Comparison of ENCODE assay signal across 10 cellular contexts in the genomic region with DNA sequence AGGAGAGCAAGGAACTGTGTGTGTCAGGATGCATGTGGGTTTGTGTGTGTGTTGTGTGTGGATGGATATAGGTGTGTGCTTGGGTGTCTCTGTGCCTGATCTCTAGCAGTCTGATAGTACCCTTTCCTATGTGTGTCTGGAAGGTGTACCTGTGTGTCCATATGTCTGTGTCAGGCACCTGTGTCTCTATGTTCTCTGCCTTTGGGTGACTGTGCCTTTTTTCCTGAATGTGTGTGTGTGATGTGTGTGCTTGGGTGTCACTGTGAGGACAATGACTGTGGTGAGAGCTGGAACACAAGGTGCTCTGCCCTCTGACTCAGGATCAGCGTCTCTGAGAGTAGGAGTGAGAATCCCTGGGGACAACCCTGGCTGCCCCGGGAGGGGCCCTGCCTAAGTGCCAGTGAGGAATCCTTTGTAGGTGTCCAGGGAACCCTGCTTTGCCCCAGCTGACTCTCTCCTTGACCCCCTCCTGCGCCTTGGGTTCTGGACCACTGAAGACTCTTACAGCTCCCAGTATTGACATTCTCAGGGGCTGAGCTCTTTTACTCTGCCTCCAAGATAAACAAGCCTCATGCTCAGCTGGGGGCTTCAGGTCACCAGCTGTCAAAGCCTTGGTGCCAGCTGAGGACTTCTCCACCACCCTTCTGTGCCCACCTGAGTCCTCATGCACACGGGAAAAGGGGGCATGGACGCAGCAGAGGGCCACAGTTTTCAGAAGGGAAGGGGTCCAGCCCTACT. TPM values are rescaled to one million over a fixed set of nuclear protein-coding genes. Genes with fewer than 3 reads are reported as not detected.
A peak's percentile ranks its signal among the peaks of the same experiment; 100 is the strongest.
DNase-seq lines count a peak whose midpoint lies in the region; ATAC-seq and TF ChIP-seq lines count a peak whose summit lies in the region.
"Had no signal": no experiment of that assay in that cellular context is flagged by ENCODE, and none has a peak within 500 bp of the region (broad histone marks: within the 10 kb centered on the region; RNA-seq: fewer than 3 reads in every experiment).

No MANE protein-coding gene starts in this region.

- H3K4me1 Mint-ChIP-seq in endodermal cell (peaks cover 29% of the 10 kb centered on the region), osteocyte (ENCODE audit: unreplicated experiment) (peaks cover 29% of the 10 kb centered on the region)

- H3K27me3 Mint-ChIP-seq in endodermal cell (ENCODE audit: insufficient read depth) (peaks cover 82% of the 10 kb centered on the region), osteocyte (ENCODE audit: unreplicated experiment) (peaks cover 27% of the 10 kb centered on the region)

- H3K9me3 ChIP-seq in DND-41 (ENCODE audit: insufficient read depth, low read length, severe bottlenecking) (no peaks in the 10 kb centered on the region), endodermal cell (ENCODE audit: control insufficient read depth, low read length) (no peaks in the 10 kb centered on the region)

- peaks cover 30% of the 10 kb centered on the region for H4K20me1 ChIP-seq in DND-41 (ENCODE audit: insufficient read depth, low read length)

- TF ChIP-seq CTCF in DND-41 (IDR thresholded peaks at IDR 0.05; ENCODE audit: borderline replicate concordance, extremely low read depth, low read length, poor library complexity, severe bottlenecking), result no peak
- no peak for TF ChIP-seq CTCF in LNCaP clone FGC (IDR thresholded peaks at IDR 0.05; ENCODE audit: control insufficient read depth, extremely low read depth, insufficient read depth)
- TF ChIP-seq CTCF in endodermal cell (conservative IDR thresholded peaks at IDR 0.05), result no peak
- no peak for TF ChIP-seq CTCF in osteocyte (IDR thresholded peaks at IDR 0.05)

- H3K27ac ChIP-seq in DND-41 (ENCODE audit: low read length), result no peak overlapping the region
- no peak overlapping the region for H3K27ac ChIP-seq in endodermal cell (ENCODE audit: low read depth, low read length)

- peaks cover 65% of the 10 kb centered on the region for H3K27me3 ChIP-seq in DND-41 (ENCODE audit: insufficient read depth, low read length, poor library complexity)
- peaks cover 52% of the 10 kb centered on the region for H3K27me3 ChIP-seq in endodermal cell (ENCODE audit: control insufficient read depth, insufficient read depth, low read length, poor library complexity, severe bottlenecking)

- H3K4me3 Mint-ChIP-seq in endodermal cell (peak overlapping the region; percentile 57), osteocyte (ENCODE audit: unreplicated experiment) (peak overlapping the region; percentile 53)

- no peaks in the 10 kb centered on the region for H3K79me2 ChIP-seq in DND-41 (ENCODE audit: insufficient read depth, low read length)

- no peaks in the 10 kb centered on the region for H3K36me3 ChIP-seq in DND-41 (ENCODE audit: insufficient read depth, low read length)
- H3K36me3 ChIP-seq in endodermal cell (ENCODE audit: control insufficient read depth, insufficient read depth, low read length), result no peaks in the 10 kb centered on the region

- H3K4me3 ChIP-seq in DND-41 (ENCODE audit: low read depth in 1 of 2, low read length in 2 of 2) (peak overlapping the region in 1 of 2 experiments; percentile 48; a peak in 1 of 4 replicates), LNCaP clone FGC (ENCODE audit: low read depth, low read length) (peak overlapping the region; percentile 65), endodermal cell (ENCODE audit: low read length) (peak overlapping the region; percentile 67)

- H3K9ac ChIP-seq in DND-41 (ENCODE audit: low read depth, low read length), result no peak overlapping the region
- H3K9ac ChIP-seq in endodermal cell (ENCODE audit: extremely low read depth, low read length, poor library complexity, severe bottlenecking), result no peak overlapping the region

- no peak overlapping the region for H2AFZ ChIP-seq in DND-41 (ENCODE audit: low read depth, low read length)

- H3K36me3 Mint-ChIP-seq in endodermal cell (ENCODE audit: low read depth) (no peaks in the 10 kb centered on the region), osteocyte (ENCODE audit: unreplicated experiment) (peaks cover 2% of the 10 kb centered on the region)

- H3K9me3 Mint-ChIP-seq in endodermal cell, result no peaks in the 10 kb centered on the region
- no peaks in the 10 kb centered on the region for H3K9me3 Mint-ChIP-seq in osteocyte (ENCODE audit: unreplicated experiment)
- H3K9me3 Mint-ChIP-seq: activated naive CD4-positive, alpha-beta T cell treated with anti-CD3 and anti-CD28 coated beads, Interleukin-2, amount 50 U/mL, for 72 hours; stimulated activated naive CD8-positive, alpha-beta T cell treated with anti-CD3 and anti-CD28 coated beads, Interleukin-15, amount 100 ng/mL, for 72 hours had no signal

- 78 to 100% methylated on average over 2 to 5 of the region's 5 CpGs for WGBS in endodermal cell (ENCODE audit: insufficient coverage in 1 of 2, insufficient read length in 1 of 2), 2 experiments

- peak overlapping the region; percentile 67 for H3K4me2 ChIP-seq in DND-41 (ENCODE audit: insufficient read depth, low read length)

- ATAC-seq in DND-41 (ENCODE audit: insufficient read depth, low read depth), result no peak
- ATAC-seq in GM21390 (IDR thresholded peaks at IDR 0.05; ENCODE audit: unreplicated experiment), result no peak
- ATAC-seq in HG02588 (IDR thresholded peaks at IDR 0.05; ENCODE audit: unreplicated experiment), result no peak

- DNase-seq in DND-41 (no peak), LNCaP clone FGC (ENCODE audit: low read depth) (no peak), endodermal cell (peak; percentile 52), osteocyte (ENCODE audit: extremely low spot score, unreplicated experiment) (no peak), NCI-H2029 treated with DMSO at 0.1 percent for 48 hours (lab: John Stamatoyannopoulos, UW) (no peak)

- H3K27ac Mint-ChIP-seq in endodermal cell (no peak overlapping the region), osteocyte (ENCODE audit: unreplicated experiment) (no peak overlapping the region)
- H3K27ac Mint-ChIP-seq: activated naive CD4-positive, alpha-beta T cell treated with anti-CD3 and anti-CD28 coated beads, Interleukin-2, amount 50 U/mL, for 72 hours; stimulated activated naive CD8-positive, alpha-beta T cell treated with anti-CD3 and anti-CD28 coated beads, Interleukin-15, amount 100 ng/mL, for 72 hours had no signal

- peaks cover 34% of the 10 kb centered on the region for H3K4me1 ChIP-seq in DND-41 (ENCODE audit: insufficient read depth, low read length)
- no peaks in the 10 kb centered on the region for H3K4me1 ChIP-seq in endodermal cell (ENCODE audit: control insufficient read depth, insufficient read depth, low read length)

RNA-seq across cellular contexts. Expression of a gene that starts 0.7 kb away (rescaled TPM):
- 1 to 10 TPM; 3.1 to 6.0 TPM for total RNA-seq in endodermal cell
- 19.9 TPM for polyA plus RNA-seq in endodermal cell (2013, experiment 1 of 2)
- 19.0 TPM for polyA plus RNA-seq in endodermal cell (2013, experiment 2 of 2)
- total RNA-seq in osteocyte, result 2.1 and 2.9 TPM in 2 replicates

RNA-seq across cellular contexts. Expression of a gene that starts 14.4 kb away (rescaled TPM):
- total RNA-seq in endodermal cell (10 to 100 TPM; 15.9 to 17.9 TPM), osteocyte (10.1 and 12.4 TPM in 2 replicates)
- polyA plus RNA-seq in endodermal cell (2013, experiment 1 of 2), result 30.7 TPM
- 29.6 TPM for polyA plus RNA-seq in endodermal cell (2013, experiment 2 of 2)

RNA-seq across cellular contexts. Expression of a gene that starts 26.8 kb away (rescaled TPM):
- total RNA-seq in endodermal cell (10 to 100 TPM; 13.4 to 16.5 TPM), osteocyte (88.4 and 89.4 TPM in 2 replicates)
- polyA plus RNA-seq in endodermal cell (2013, experiment 1 of 2), result 26.5 TPM
- 27.3 TPM for polyA plus RNA-seq in endodermal cell (2013, experiment 2 of 2)

RNA-seq across cellular contexts. Expression of a gene that starts 44.3 kb away (rescaled TPM):
- not detected for total RNA-seq in endodermal cell
- not detected for polyA plus RNA-seq in endodermal cell (2013, experiment 1 of 2)
- not detected for polyA plus RNA-seq in endodermal cell (2013, experiment 2 of 2)
- not detected in 2 replicates for total RNA-seq in osteocyte
- total RNA-seq: frontal cortex had no signal

RNA-seq across cellular contexts. Expression of a gene that starts 44.3 kb away (rescaled TPM):
- total RNA-seq in endodermal cell (1 to 10 TPM in 1 of 2 donors, under 1 TPM in 1; 0.44 to 2.0 TPM), osteocyte (0.75 and 1.0 TPM in 2 replicates)
- polyA plus RNA-seq in endodermal cell (2013, experiment 1 of 2), result 4.1 TPM
- polyA plus RNA-seq in endodermal cell (2013, experiment 2 of 2), result 3.4 TPM
